ENCODE assay signal across 11 cellular contexts in the genomic region with DNA sequence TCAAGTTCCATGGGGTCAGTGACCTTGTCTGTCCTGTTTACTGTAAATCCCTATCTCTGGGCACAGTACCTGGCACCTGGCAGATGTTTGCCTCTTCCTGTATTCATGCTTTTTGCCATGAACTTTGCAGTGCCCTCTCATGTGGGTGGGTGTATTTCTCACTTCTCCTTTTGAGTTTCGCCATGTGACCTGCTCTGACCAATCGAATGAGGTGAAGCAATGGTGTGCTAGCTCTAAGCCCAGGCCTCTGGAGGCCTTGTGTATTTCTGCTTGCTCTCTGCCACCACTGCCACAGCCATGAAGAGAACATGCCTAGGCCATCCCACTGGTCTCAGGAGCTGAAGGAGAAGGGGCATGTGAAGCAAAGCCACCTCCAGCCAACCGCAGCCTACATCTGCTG.
DNase-seq lines count a peak whose midpoint lies in the region; ATAC-seq, FAIRE-seq and TF ChIP-seq lines count a peak whose summit lies in the region.
"Had no signal": no experiment of that assay in that cellular context is flagged by ENCODE, and none has a peak within 500 bp of the region (broad histone marks: within the 10 kb centered on the region; RNA-seq: fewer than 3 reads in every experiment).

No MANE protein-coding gene starts in this region.

- no peaks in the 10 kb centered on the region for H3K4me1 ChIP-seq in small intestine (ENCODE audit: control insufficient read depth in 2 of 2, insufficient read depth in 1 of 2, low read depth in 1 of 2, low read length in 1 of 2)

- H3K4me3 ChIP-seq in dorsolateral prefrontal cortex, result no peak overlapping the region
- H3K4me3 ChIP-seq in small intestine (ENCODE audit: low read depth in 1 of 2, low read length in 2 of 2), result no peak overlapping the region

- DNase-seq in activated naive CD8-positive, alpha-beta T cell treated with anti-CD3 and anti-CD28 coated beads, Interleukin-2, amount 50 U/mL, for 24 hours, result peak; percentile 14
- DNase-seq in anterior cingulate cortex (lab: John Stamatoyannopoulos, UW), result no peak
- no peak for DNase-seq in dorsolateral prefrontal cortex
- DNase-seq in small intestine, result no peak
- no peak for DNase-seq in glutamatergic neuron
- DNase-seq: activated effector memory CD4-positive, alpha-beta T cell treated with Interleukin-2 at 50 U/mL for 16 hours; NCI-H524; retina had no signal

- H3K4me1 Mint-ChIP-seq in activated naive CD8-positive, alpha-beta T cell treated with anti-CD3 and anti-CD28 coated beads, Interleukin-2, amount 50 U/mL, for 24 hours, result peaks cover 9% of the 10 kb centered on the region
- no peaks in the 10 kb centered on the region for H3K4me1 Mint-ChIP-seq in glutamatergic neuron (ENCODE audit: low read depth, unreplicated experiment)

- H3K27ac Mint-ChIP-seq in activated naive CD8-positive, alpha-beta T cell treated with anti-CD3 and anti-CD28 coated beads, Interleukin-2, amount 50 U/mL, for 24 hours, result peak overlapping the region; percentile 25
- H3K27ac Mint-ChIP-seq in glutamatergic neuron (ENCODE audit: unreplicated experiment), result no peak overlapping the region

- no peaks in the 10 kb centered on the region for H3K36me3 Mint-ChIP-seq in activated naive CD8-positive, alpha-beta T cell treated with anti-CD3 and anti-CD28 coated beads, Interleukin-2, amount 50 U/mL, for 24 hours (ENCODE audit: low read depth)
- no peaks in the 10 kb centered on the region for H3K36me3 Mint-ChIP-seq in glutamatergic neuron (ENCODE audit: unreplicated experiment)

- H3K36me3 ChIP-seq in small intestine (ENCODE audit: control insufficient read depth in 2 of 2, insufficient read depth in 2 of 2, low read length in 2 of 2), result no peaks in the 10 kb centered on the region

- H3K4me3 Mint-ChIP-seq in activated naive CD8-positive, alpha-beta T cell treated with anti-CD3 and anti-CD28 coated beads, Interleukin-2, amount 50 U/mL, for 24 hours, result no peak overlapping the region
- no peak overlapping the region for H3K4me3 Mint-ChIP-seq in glutamatergic neuron (ENCODE audit: unreplicated experiment)

- FAIRE-seq in small intestine (lab: Jason Lieb, UNC), result no peak

- H3K27me3 ChIP-seq in dorsolateral prefrontal cortex (no peaks in the 10 kb centered on the region), small intestine (ENCODE audit: control insufficient read depth in 2 of 2, insufficient read depth in 2 of 2, low read length in 2 of 2) (peaks cover 0 to 6% of the 10 kb centered on the region in 2 donors)

- no peak for TF ChIP-seq CTCF in dorsolateral prefrontal cortex (IDR thresholded peaks at IDR 0.05 in 54 of 56, conservative IDR thresholded peaks at IDR 0.05 in 2 of 56; ENCODE audit: low read depth in 1 of 56, partially characterized antibody in 56 of 56)
- TF ChIP-seq CTCF in glutamatergic neuron (IDR thresholded peaks at IDR 0.05; ENCODE audit: partially characterized antibody, unreplicated experiment), result no peak

- H3K27ac ChIP-seq in dorsolateral prefrontal cortex, result no peak overlapping the region
- H3K27ac ChIP-seq in small intestine (ENCODE audit: low read depth in 1 of 2, low read length in 1 of 2), result peak overlapping the region in 1 of 2 donors; percentile 56

- no peaks in the 10 kb centered on the region for H3K9me3 ChIP-seq in small intestine (ENCODE audit: control insufficient read depth, low read depth)

- H3K9me3 Mint-ChIP-seq in activated naive CD8-positive, alpha-beta T cell treated with anti-CD3 and anti-CD28 coated beads, Interleukin-2, amount 50 U/mL, for 24 hours, result peaks cover 10% of the 10 kb centered on the region
- peaks cover 3% of the 10 kb centered on the region for H3K9me3 Mint-ChIP-seq in glutamatergic neuron (ENCODE audit: unreplicated experiment)

- ATAC-seq in GM18508 (IDR thresholded peaks at IDR 0.05; ENCODE audit: insufficient read depth, unreplicated experiment) (peak; percentile 95), GM21381 (IDR thresholded peaks at IDR 0.05; ENCODE audit: unreplicated experiment) (peak; percentile 92), HG03354 (IDR thresholded peaks at IDR 0.05; ENCODE audit: poor library complexity, severe bottlenecking, unreplicated experiment) (peak; percentile 98)
- peak; percentile 54 for ATAC-seq in activated naive CD8-positive, alpha-beta T cell treated with anti-CD3 and anti-CD28 coated beads, Interleukin-2, amount 50 U/mL, for 24 hours

- intact Hi-C loops in dorsolateral prefrontal cortex (cut with DNase I), result no loop called here

- peaks cover 5% of the 10 kb centered on the region for H3K27me3 Mint-ChIP-seq in activated naive CD8-positive, alpha-beta T cell treated with anti-CD3 and anti-CD28 coated beads, Interleukin-2, amount 50 U/mL, for 24 hours
- peaks cover 2% of the 10 kb centered on the region for H3K27me3 Mint-ChIP-seq in glutamatergic neuron (ENCODE audit: unreplicated experiment)

- 78 to 91% (median 87%) methylated on average over 3 of the region's 3 CpGs for WGBS in small intestine, 3 donors
